ENCODE assay signal across 10 cellular contexts in genomic region chr12:95385246-95385645, GRCh38.
DNase-seq lines count a peak whose midpoint lies in the region; ATAC-seq and TF ChIP-seq lines count a peak whose summit lies in the region.
"Had no signal": no experiment of that assay in that cellular context is flagged by ENCODE, and none has a peak within 500 bp of the region (broad histone marks: within the 10 kb centered on the region; RNA-seq: fewer than 3 reads in every experiment).

No MANE protein-coding gene starts in this region.

- H3K4me1 ChIP-seq in left ventricle myocardium inferior: peaks cover 26% of the 10 kb centered on the region

- no peaks in the 10 kb centered on the region for H3K9me3 ChIP-seq in left ventricle myocardium inferior (replicated peaks)

- no peak for ATAC-seq in HG03039 (IDR thresholded peaks at IDR 0.05; ENCODE audit: unreplicated experiment)

- TF ChIP-seq CTCF in astrocyte of the spinal cord (IDR thresholded peaks at IDR 0.05; ENCODE audit: low read depth, low read length): no peak
- peak; percentile 23 for TF ChIP-seq CTCF in left ventricle myocardium inferior (IDR thresholded peaks at IDR 0.05; ENCODE audit: borderline replicate concordance)

- H3K4me3 ChIP-seq in astrocyte of the spinal cord (ENCODE audit: low read depth, low read length) (peak overlapping the region; percentile 20), left ventricle myocardium inferior (peak overlapping the region; percentile 60), skeletal muscle cell (ENCODE audit: low read depth, low read length) (peak overlapping the region; percentile 39)

- H3K27ac ChIP-seq in left ventricle myocardium inferior (replicated peaks): peak overlapping the region; percentile 79

- H3K36me3 ChIP-seq in left ventricle myocardium inferior: no peaks in the 10 kb centered on the region

- intact Hi-C loops in left ventricle myocardium inferior (cut with micrococcal nuclease): no loop called here

- in situ Hi-C loops in astrocyte of the spinal cord (cut with HindIII; ENCODE audit: low sequenced_read_pairs): no loop called here

- H3K27me3 ChIP-seq in left ventricle myocardium inferior (ENCODE audit: low read depth): no peaks in the 10 kb centered on the region

- DNase-seq in ELR (ENCODE audit: low read depth): peak; percentile 38
- peak; percentile 54 for DNase-seq in astrocyte of the spinal cord (ENCODE audit: low read depth, low spot score)
- DNase-seq in left ventricle myocardium inferior: peak; percentile 17
- DNase-seq in skeletal muscle cell (ENCODE audit: low read depth): peak; percentile 67
- no peak for DNase-seq in NCI-H526 treated with DMSO at 0.1 percent for 48 hours (lab: John Stamatoyannopoulos, UW)
- DNase-seq in GM19240 (ENCODE audit: insufficient read length, low spot score): no peak
- DNase-seq in activated gamma-delta T cell treated with Interleukin-2 at 50 U/mL for 16 hours: no peak
- DNase-seq: activated naive CD4-positive, alpha-beta T cell; Calu3 had no signal

Comparison
In these comparisons a context has a peak if more than half of its experiments do, and no peak if none do; other contexts are left out.
1. DNase-seq: peak in ELR (single experiment), astrocyte of the spinal cord (single experiment), left ventricle myocardium inferior (single experiment) and skeletal muscle cell (single experiment); none in NCI-H526 treated with DMSO at 0.1 percent for 48 hours (single experiment), GM19240 (single experiment) and activated gamma-delta T cell treated with Interleukin-2 at 50 U/mL for 16 hours (single experiment).
2. Peak in every context shown above with its lines, with median percentiles within 50 percentile points of each other: H3K4me3 ChIP-seq.